15 cellular contexts compared by ENCODE assay signal in the genomic region with DNA sequence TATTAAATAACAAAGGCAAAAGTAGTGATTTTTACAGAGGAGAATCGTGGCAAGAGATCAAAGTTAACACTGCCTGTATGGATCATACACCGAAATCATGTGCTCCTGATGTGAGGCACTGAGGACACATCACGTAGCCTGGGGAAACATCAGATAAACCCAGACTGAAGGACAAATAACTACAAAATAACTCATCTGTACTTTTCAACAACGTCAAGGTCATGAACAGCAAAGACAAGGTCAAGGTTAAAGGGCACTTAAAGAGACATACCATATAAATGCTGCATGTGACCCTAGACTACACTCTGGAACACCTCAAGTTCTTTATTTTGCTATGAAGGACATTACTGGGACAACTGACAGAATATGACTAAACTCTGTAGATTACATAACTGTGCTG. TPM values are rescaled to one million over a fixed set of nuclear protein-coding genes. Genes with fewer than 3 reads are reported as not detected.
DNase-seq lines count a peak whose midpoint lies in the region; ATAC-seq and TF ChIP-seq lines count a peak whose summit lies in the region.
"Had no signal": no experiment of that assay in that cellular context is flagged by ENCODE, and none has a peak within 500 bp of the region (broad histone marks: within the 10 kb centered on the region; RNA-seq: fewer than 3 reads in every experiment).

No MANE protein-coding gene starts in this region.

- intact Hi-C loops in activated CD4-positive, alpha-beta T cell treated with anti-CD3 and anti-CD28 coated beads, Interleukin-2, amount 10 ng/mL, durations not matched to agents 24 days and 14 days (cut with micrococcal nuclease), result no loop called here
- intact Hi-C loops in activated T-helper 2 cell treated with anti-CD3 and anti-CD28 coated beads, Interferon-gamma antibody, Interleukin-2, Interleukin-4, amounts not matched to agents 10 μg/mL and 5 μg/mL and 100 μg/mL, durations not matched to agents 14 hours and 24 hours and 36 hours (cut with micrococcal nuclease), result loop anchor here (10.0 kb wide), 1 partner anchor 609 kb away; no protein-coding TSS in a partner anchor

- H3K14ac ChIP-seq in mesenchymal stem cell (ENCODE audit: low read length in 2 of 2), result no peak overlapping the region

- H3K9me3 ChIP-seq in mesenchymal stem cell (ENCODE audit: control insufficient read depth, low read length), result no peaks in the 10 kb centered on the region
- H3K9me3 ChIP-seq: pancreas had no signal

- H3K36me3 ChIP-seq in KMS-11 (ENCODE audit: insufficient read depth), result no peaks in the 10 kb centered on the region
- H3K36me3 ChIP-seq in mesenchymal stem cell (ENCODE audit: control insufficient read depth in 1 of 2, insufficient read depth in 2 of 2, low read depth in 1 of 2, low read length in 2 of 2), result no peaks in the 10 kb centered on the region
- H3K36me3 ChIP-seq: pancreas had no signal

- H3K4me1 ChIP-seq in KMS-11 (ENCODE audit: low read depth, poor library complexity, severe bottlenecking) (peaks cover 91% of the 10 kb centered on the region), mesenchymal stem cell (ENCODE audit: control insufficient read depth, insufficient read depth, low read depth, low read length) (peaks cover 23% of the 10 kb centered on the region)

- H3K27me3 Mint-ChIP-seq in activated CD4-positive, alpha-beta T cell treated with anti-CD3 and anti-CD28 coated beads, Interleukin-2, amount 10 ng/mL, durations not matched to agents 24 days and 14 days, result no peaks in the 10 kb centered on the region
- H3K27me3 Mint-ChIP-seq in activated T-helper 2 cell treated with anti-CD3 and anti-CD28 coated beads, Interferon-gamma antibody, Interleukin-2, Interleukin-4, amounts not matched to agents 10 μg/mL and 5 μg/mL and 100 μg/mL, durations not matched to agents 14 hours and 24 hours and 36 hours (ENCODE audit: low read depth), result no peaks in the 10 kb centered on the region
- H3K27me3 Mint-ChIP-seq in natural killer cell treated with Interleukin-12 subunit alpha and Interleukin-12 subunit beta and Interleukin-15 and Interleukin-18, amount 100 ng/mL, for 72 hours, result no peaks in the 10 kb centered on the region

- no peak overlapping the region for H2AK5ac ChIP-seq in mesenchymal stem cell (ENCODE audit: low read length, severe bottlenecking)

- H4K20me1 ChIP-seq in KMS-11 (ENCODE audit: insufficient read depth), result no peaks in the 10 kb centered on the region

- H2BK15ac ChIP-seq in mesenchymal stem cell (ENCODE audit: low read depth, poor library complexity, severe bottlenecking), result no peak overlapping the region

- WGBS in mesenchymal stem cell, result 80% methylated on average over 4 of the region's 4 CpGs

- DNase-seq in activated CD4-positive, alpha-beta T cell treated with anti-CD3 and anti-CD28 coated beads, Interleukin-2, amount 10 ng/mL, durations not matched to agents 24 days and 14 days, result no peak
- DNase-seq in activated CD4-positive, alpha-beta T cell treated with anti-CD3 and anti-CD28 coated beads, Interleukin-2, amount 50 U/mL, for 48 hours, result no peak
- DNase-seq in activated T-helper 2 cell treated with anti-CD3 and anti-CD28 coated beads, Interferon-gamma antibody, Interleukin-2, Interleukin-4, amounts not matched to agents 10 μg/mL and 5 μg/mL and 100 μg/mL, durations not matched to agents 14 hours and 24 hours and 36 hours (ENCODE audit: low spot score), result no peak
- DNase-seq in natural killer cell treated with Interleukin-12 subunit alpha and Interleukin-12 subunit beta and Interleukin-15 and Interleukin-18, amount 100 ng/mL, for 72 hours (ENCODE audit: low spot score), result no peak
- no peak for DNase-seq in NK-92 (lab: John Stamatoyannopoulos, UW; ENCODE audit: unreplicated experiment)
- no peak for DNase-seq in EL
- DNase-seq in mesenchymal stem cell, result no peak
- DNase-seq: caudate nucleus; effector CD4-positive, alpha-beta T cell; H9; left colon; pancreas; SIG-M5; stimulated activated naive CD4-positive, alpha-beta T cell treated with Interleukin-2 at 50 U/mL for 16 hours had no signal

- peak overlapping the region; percentile 42 for H3K4me3 Mint-ChIP-seq in activated CD4-positive, alpha-beta T cell treated with anti-CD3 and anti-CD28 coated beads, Interleukin-2, amount 10 ng/mL, durations not matched to agents 24 days and 14 days
- peak overlapping the region; percentile 62 for H3K4me3 Mint-ChIP-seq in activated T-helper 2 cell treated with anti-CD3 and anti-CD28 coated beads, Interferon-gamma antibody, Interleukin-2, Interleukin-4, amounts not matched to agents 10 μg/mL and 5 μg/mL and 100 μg/mL, durations not matched to agents 14 hours and 24 hours and 36 hours (ENCODE audit: low read depth)
- H3K4me3 Mint-ChIP-seq in natural killer cell treated with Interleukin-12 subunit alpha and Interleukin-12 subunit beta and Interleukin-15 and Interleukin-18, amount 100 ng/mL, for 72 hours, result peak overlapping the region; percentile 82
- H3K4me3 Mint-ChIP-seq: H9 had no signal

- peak overlapping the region; percentile 89 for H3K4me2 ChIP-seq in KMS-11
- no peak overlapping the region for H3K4me2 ChIP-seq in mesenchymal stem cell (ENCODE audit: low read length, poor library complexity, severe bottlenecking)

- no peak for TF ChIP-seq CTCF in KMS-11 (conservative IDR thresholded peaks at IDR 0.05; ENCODE audit: low read depth, low read length)

- H3K4me1 Mint-ChIP-seq in activated CD4-positive, alpha-beta T cell treated with anti-CD3 and anti-CD28 coated beads, Interleukin-2, amount 10 ng/mL, durations not matched to agents 24 days and 14 days, result peaks cover 83% of the 10 kb centered on the region
- peaks cover 86% of the 10 kb centered on the region for H3K4me1 Mint-ChIP-seq in activated T-helper 2 cell treated with anti-CD3 and anti-CD28 coated beads, Interferon-gamma antibody, Interleukin-2, Interleukin-4, amounts not matched to agents 10 μg/mL and 5 μg/mL and 100 μg/mL, durations not matched to agents 14 hours and 24 hours and 36 hours (ENCODE audit: low read depth)
- H3K4me1 Mint-ChIP-seq in natural killer cell treated with Interleukin-12 subunit alpha and Interleukin-12 subunit beta and Interleukin-15 and Interleukin-18, amount 100 ng/mL, for 72 hours (ENCODE audit: low read depth in 2 of 2), result peaks cover 76 to 90% of the 10 kb centered on the region in 2 donors

- H3K27ac ChIP-seq in KMS-11 (peak overlapping the region; percentile 77), mesenchymal stem cell (ENCODE audit: low read length, poor library complexity, severe bottlenecking) (no peak overlapping the region)
- H3K27ac ChIP-seq: pancreas had no signal

- H4K8ac ChIP-seq in mesenchymal stem cell (ENCODE audit: low read length), result no peak overlapping the region

- no peaks in the 10 kb centered on the region for H3K27me3 ChIP-seq in KMS-11 (ENCODE audit: insufficient read depth, low read depth)
- no peaks in the 10 kb centered on the region for H3K27me3 ChIP-seq in mesenchymal stem cell (ENCODE audit: control insufficient read depth in 1 of 2, insufficient read depth in 1 of 2, low read length in 2 of 2)
- H3K27me3 ChIP-seq: pancreas had no signal

- no peak overlapping the region for H4K91ac ChIP-seq in mesenchymal stem cell (ENCODE audit: low read length)

- H3K23ac ChIP-seq in mesenchymal stem cell (ENCODE audit: low read length in 2 of 2), result no peak overlapping the region

- H3K9me3 Mint-ChIP-seq in activated CD4-positive, alpha-beta T cell treated with anti-CD3 and anti-CD28 coated beads, Interleukin-2, amount 10 ng/mL, durations not matched to agents 24 days and 14 days, result no peaks in the 10 kb centered on the region
- no peaks in the 10 kb centered on the region for H3K9me3 Mint-ChIP-seq in activated T-helper 2 cell treated with anti-CD3 and anti-CD28 coated beads, Interferon-gamma antibody, Interleukin-2, Interleukin-4, amounts not matched to agents 10 μg/mL and 5 μg/mL and 100 μg/mL, durations not matched to agents 14 hours and 24 hours and 36 hours
- H3K9me3 Mint-ChIP-seq in natural killer cell treated with Interleukin-12 subunit alpha and Interleukin-12 subunit beta and Interleukin-15 and Interleukin-18, amount 100 ng/mL, for 72 hours, result no peaks in the 10 kb centered on the region
- H3K9me3 Mint-ChIP-seq: H9 had no signal

- no peak overlapping the region for H3K18ac ChIP-seq in mesenchymal stem cell (ENCODE audit: low read depth in 1 of 2, low read length in 2 of 2)

- H3K4me3 ChIP-seq in KMS-11 (IDR thresholded peaks at IDR 0.05; ENCODE audit: insufficient read depth, low read depth, low read length) (no peak overlapping the region), mesenchymal stem cell (ENCODE audit: insufficient read depth in 1 of 2, low read depth in 1 of 2, low read length in 2 of 2) (no peak overlapping the region)
- H3K4me3 ChIP-seq: pancreas had no signal

- no peak for ATAC-seq in natural killer cell treated with Interleukin-12 subunit alpha and Interleukin-12 subunit beta and Interleukin-15 and Interleukin-18, amount 100 ng/mL, for 72 hours
- ATAC-seq: left colon, pancreas had no signal

- no peak overlapping the region for H2BK5ac ChIP-seq in mesenchymal stem cell (ENCODE audit: low read depth, low read length, poor library complexity, severe bottlenecking)

- no peak overlapping the region for H2BK12ac ChIP-seq in mesenchymal stem cell (ENCODE audit: low read length in 2 of 2)

- peaks cover 36% of the 10 kb centered on the region for H3K36me3 Mint-ChIP-seq in activated CD4-positive, alpha-beta T cell treated with anti-CD3 and anti-CD28 coated beads, Interleukin-2, amount 10 ng/mL, durations not matched to agents 24 days and 14 days (ENCODE audit: low read depth)
- H3K36me3 Mint-ChIP-seq in activated T-helper 2 cell treated with anti-CD3 and anti-CD28 coated beads, Interferon-gamma antibody, Interleukin-2, Interleukin-4, amounts not matched to agents 10 μg/mL and 5 μg/mL and 100 μg/mL, durations not matched to agents 14 hours and 24 hours and 36 hours (ENCODE audit: low read depth), result peaks cover 46% of the 10 kb centered on the region
- no peaks in the 10 kb centered on the region for H3K36me3 Mint-ChIP-seq in natural killer cell treated with Interleukin-12 subunit alpha and Interleukin-12 subunit beta and Interleukin-15 and Interleukin-18, amount 100 ng/mL, for 72 hours

- peak overlapping the region; percentile 88 for H3K27ac Mint-ChIP-seq in activated CD4-positive, alpha-beta T cell treated with anti-CD3 and anti-CD28 coated beads, Interleukin-2, amount 10 ng/mL, durations not matched to agents 24 days and 14 days
- H3K27ac Mint-ChIP-seq in activated T-helper 2 cell treated with anti-CD3 and anti-CD28 coated beads, Interferon-gamma antibody, Interleukin-2, Interleukin-4, amounts not matched to agents 10 μg/mL and 5 μg/mL and 100 μg/mL, durations not matched to agents 14 hours and 24 hours and 36 hours, result peak overlapping the region; percentile 89
- peak overlapping the region; percentile 88 to 92 for H3K27ac Mint-ChIP-seq in natural killer cell treated with Interleukin-12 subunit alpha and Interleukin-12 subunit beta and Interleukin-15 and Interleukin-18, amount 100 ng/mL, for 72 hours

- H3K4ac ChIP-seq in mesenchymal stem cell (ENCODE audit: low read depth in 1 of 2, low read length in 2 of 2), result no peak overlapping the region

- peaks cover 85% of the 10 kb centered on the region for H3K79me2 ChIP-seq in KMS-11 (ENCODE audit: insufficient read depth, low read depth)

- no peaks in the 10 kb centered on the region for H3K79me1 ChIP-seq in mesenchymal stem cell (replicated peaks; ENCODE audit: low read length, poor library complexity, severe bottlenecking)

- H3K9ac ChIP-seq in KMS-11 (peak overlapping the region; percentile 40; the same call in 1 of the 2 replicates), mesenchymal stem cell (ENCODE audit: low read length) (no peak overlapping the region)

- H2AFZ ChIP-seq in KMS-11 (ENCODE audit: low read depth) (no peak overlapping the region), mesenchymal stem cell (ENCODE audit: low read depth, low read length) (no peak overlapping the region)

- H2BK120ac ChIP-seq in mesenchymal stem cell (ENCODE audit: low read depth, low read length), result no peak overlapping the region

RNA-seq across cellular contexts. Expression of a gene that starts 48.2 kb away (rescaled TPM):
- 61.7 and 62.6 TPM in 2 replicates for total RNA-seq in activated CD4-positive, alpha-beta T cell treated with anti-CD3 and anti-CD28 coated beads, Interleukin-2, amount 10 ng/mL, durations not matched to agents 24 days and 14 days
- 50.5 and 52.2 TPM in 2 replicates for total RNA-seq in activated T-helper 2 cell treated with anti-CD3 and anti-CD28 coated beads, Interferon-gamma antibody, Interleukin-2, Interleukin-4, amounts not matched to agents 10 μg/mL and 5 μg/mL and 100 μg/mL, durations not matched to agents 14 hours and 24 hours and 36 hours
- total RNA-seq in natural killer cell treated with Interleukin-12 subunit alpha and Interleukin-12 subunit beta and Interleukin-15 and Interleukin-18, amount 100 ng/mL, for 72 hours, result 10 to 100 TPM; 91.2 to 93.3 TPM
- polyA plus RNA-seq in mesenchymal stem cell (2013, experiment 1 of 2), result 30.7 TPM
- polyA plus RNA-seq in mesenchymal stem cell (2013, experiment 2 of 2), result 32.2 TPM
